Comparison of ENCODE assay signal across 1 cellular context in the genomic region with DNA sequence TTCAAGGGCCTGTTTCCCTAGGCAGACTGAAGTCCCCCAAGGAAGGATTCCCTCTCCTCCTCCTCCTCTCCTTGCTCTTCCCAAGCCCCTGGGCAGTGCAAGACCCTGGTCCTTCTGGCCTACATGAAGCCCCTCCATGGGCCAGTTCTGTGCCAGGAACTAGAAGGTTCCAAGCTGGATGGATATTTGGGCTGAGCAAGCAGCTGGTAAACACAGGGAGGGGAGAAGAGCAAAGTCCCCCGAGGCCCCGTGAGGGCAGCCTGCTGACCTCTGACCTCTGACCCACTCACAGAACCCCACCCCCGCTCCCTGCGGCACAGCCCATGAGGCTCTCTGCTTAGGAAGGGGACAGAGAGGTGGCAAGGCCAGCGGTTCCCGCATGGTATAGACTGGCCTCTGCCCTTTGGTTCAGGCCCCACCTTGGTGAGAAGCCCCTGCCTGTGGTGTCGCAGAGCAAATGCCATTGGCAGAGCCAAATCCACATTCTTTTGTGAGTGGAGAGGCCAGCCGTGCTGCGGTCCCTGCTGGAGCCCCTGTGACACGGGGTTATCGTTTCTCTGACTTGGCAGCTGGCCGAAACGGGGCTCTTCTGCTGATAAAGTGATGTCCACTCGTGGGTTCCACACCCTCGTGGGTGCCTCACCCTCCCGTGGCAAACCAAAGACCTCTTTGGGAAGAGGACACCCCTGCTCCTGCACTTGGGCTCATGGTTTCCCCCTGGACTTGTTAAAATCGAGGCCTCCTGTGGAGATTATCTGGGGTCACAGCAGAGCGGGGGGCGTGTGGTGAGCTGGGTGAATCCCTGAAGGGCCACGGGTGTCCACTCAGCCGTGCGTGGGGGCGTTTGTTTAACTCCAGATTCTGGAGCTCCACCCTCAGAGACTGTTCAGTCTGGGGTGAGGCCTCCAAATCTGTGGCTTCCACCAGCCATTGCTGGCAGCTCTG.
A peak's percentile ranks its signal among the peaks of the same experiment; 100 is the strongest.
TF ChIP-seq lines count a peak whose summit lies in the region.

No MANE protein-coding gene starts in this region.

TF ChIP-seq in HepG2, 621 proteins besides CTCF, POLR2A, EP300 and RAD21 (continued from another document and continues in another):
- TF ChIP-seq, protein P1, sequence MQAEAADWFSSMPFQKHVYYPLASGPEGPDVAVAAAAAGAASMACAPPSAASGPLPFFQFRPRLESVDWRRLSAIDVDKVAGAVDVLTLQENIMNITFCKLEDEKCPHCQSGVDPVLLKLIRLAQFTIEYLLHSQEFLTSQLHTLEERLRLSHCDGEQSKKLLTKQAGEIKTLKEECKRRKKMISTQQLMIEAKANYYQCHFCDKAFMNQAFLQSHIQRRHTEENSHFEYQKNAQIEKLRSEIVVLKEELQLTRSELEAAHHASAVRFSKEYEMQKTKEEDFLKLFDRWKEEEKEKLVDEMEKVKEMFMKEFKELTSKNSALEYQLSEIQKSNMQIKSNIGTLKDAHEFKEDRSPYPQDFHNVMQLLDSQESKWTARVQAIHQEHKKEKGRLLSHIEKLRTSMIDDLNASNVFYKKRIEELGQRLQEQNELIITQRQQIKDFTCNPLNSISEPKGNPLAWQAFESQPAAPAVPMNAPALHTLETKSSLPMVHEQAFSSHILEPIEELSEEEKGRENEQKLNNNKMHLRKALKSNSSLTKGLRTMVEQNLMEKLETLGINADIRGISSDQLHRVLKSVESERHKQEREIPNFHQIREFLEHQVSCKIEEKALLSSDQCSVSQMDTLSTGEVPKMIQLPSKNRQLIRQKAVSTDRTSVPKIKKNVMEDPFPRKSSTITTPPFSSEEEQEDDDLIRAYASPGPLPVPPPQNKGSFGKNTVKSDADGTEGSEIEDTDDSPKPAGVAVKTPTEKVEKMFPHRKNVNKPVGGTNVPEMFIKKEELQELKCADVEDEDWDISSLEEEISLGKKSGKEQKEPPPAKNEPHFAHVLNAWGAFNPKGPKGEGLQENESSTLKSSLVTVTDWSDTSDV (CRISPR knock-in tag; IDR thresholded peaks at IDR 0.05): no peak
- TF ChIP-seq ZNF598 (CRISPR knock-in tag; IDR thresholded peaks at IDR 0.05; ENCODE audit: borderline replicate concordance) (0 out of 2 replicates have a peak, but pooled peaks have one; percentile 13), IKZF4 (CRISPR knock-in tag; IDR thresholded peaks at IDR 0.05; ENCODE audit: borderline replicate concordance, low read depth, not compliant biosample characterization) (no peak), POLR2AphosphoS5 (IDR thresholded peaks at IDR 0.05; ENCODE audit: low read depth, low read length) (no peak), ZNF451 (CRISPR knock-in tag; IDR thresholded peaks at IDR 0.05) (no peak; the same call in 1 of the 2 replicates), ZNF3 (CRISPR knock-in tag; IDR thresholded peaks at IDR 0.05) (no peak), NR2C2 (CRISPR knock-in tag; IDR thresholded peaks at IDR 0.05; ENCODE audit: borderline replicate concordance) (peak; percentile 99), ZFP82 (CRISPR knock-in tag; IDR thresholded peaks at IDR 0.05; ENCODE audit: borderline replicate concordance) (peak; percentile 74; the same call in 1 of the 2 replicates), ZNF124 (CRISPR knock-in tag; IDR thresholded peaks at IDR 0.05) (no peak), ZKSCAN1 (IDR thresholded peaks at IDR 0.05; ENCODE audit: low read length) (no peak), DPF2 (CRISPR knock-in tag; IDR thresholded peaks at IDR 0.05; ENCODE audit: borderline replicate concordance, low read depth) (no peak), NFYC (CRISPR knock-in tag; IDR thresholded peaks at IDR 0.05) (no peak), NONO (IDR thresholded peaks at IDR 0.05) (no peak), NONO (CRISPR knock-in tag; conservative IDR thresholded peaks at IDR 0.05) (no peak; the same call in 1 of the 2 replicates), ZNF607 (CRISPR knock-in tag; IDR thresholded peaks at IDR 0.05; ENCODE audit: borderline replicate concordance) (peak; percentile 44; the same call in 1 of the 2 replicates), YEATS4 (CRISPR knock-in tag; IDR thresholded peaks at IDR 0.05; ENCODE audit: borderline replicate concordance) (peak; percentile 32; the same call in 1 of the 2 replicates), TP53 (CRISPR knock-in tag; conservative IDR thresholded peaks at IDR 0.05) (no peak), ZNF333 (CRISPR knock-in tag; IDR thresholded peaks at IDR 0.05; ENCODE audit: borderline replicate concordance) (0 out of 2 replicates have a peak, but pooled peaks have one; percentile 16), BHLHE40 (IDR thresholded peaks at IDR 0.05; ENCODE audit: low read length) (peak; percentile 49; the same call in 1 of the 2 replicates), RBM39 (IDR thresholded peaks at IDR 0.05; ENCODE audit: low read depth, low read length, poor library complexity, severe bottlenecking) (no peak), ZNF383 (CRISPR knock-in tag; IDR thresholded peaks at IDR 0.05; ENCODE audit: borderline replicate concordance) (no peak), ZNF720 (CRISPR knock-in tag; IDR thresholded peaks at IDR 0.05) (no peak), ZNF180 (CRISPR knock-in tag; IDR thresholded peaks at IDR 0.05; ENCODE audit: borderline replicate concordance, low read depth) (no peak), HDAC6 (IDR thresholded peaks at IDR 0.05; ENCODE audit: low read depth, low read length) (no peak), SCMH1 (CRISPR knock-in tag; IDR thresholded peaks at IDR 0.05; ENCODE audit: borderline replicate concordance) (no peak), ZNF644 (CRISPR knock-in tag; IDR thresholded peaks at IDR 0.05; ENCODE audit: low read depth) (no peak), RFX3 (CRISPR knock-in tag; IDR thresholded peaks at IDR 0.05) (no peak), ZNF205 (CRISPR knock-in tag; IDR thresholded peaks at IDR 0.05) (no peak), TCF7 (IDR thresholded peaks at IDR 0.05; ENCODE audit: low read depth) (no peak), THAP11 (CRISPR knock-in tag; IDR thresholded peaks at IDR 0.05) (no peak; the same call in 1 of the 2 replicates), SMARCE1 (IDR thresholded peaks at IDR 0.05; ENCODE audit: borderline replicate concordance) (no peak), ZNF761 (CRISPR knock-in tag; conservative IDR thresholded peaks at IDR 0.05) (no peak), KLF9 (CRISPR knock-in tag; IDR thresholded peaks at IDR 0.05; ENCODE audit: low read depth) (no peak), SP5 (CRISPR knock-in tag; IDR thresholded peaks at IDR 0.05; ENCODE audit: borderline replicate concordance, low read depth) (peak; percentile 11; the same call in 1 of the 2 replicates), HIVEP1 (CRISPR knock-in tag; IDR thresholded peaks at IDR 0.05) (no peak), ZNF780A (CRISPR knock-in tag; IDR thresholded peaks at IDR 0.05) (no peak)
- TF ChIP-seq, protein P2, sequence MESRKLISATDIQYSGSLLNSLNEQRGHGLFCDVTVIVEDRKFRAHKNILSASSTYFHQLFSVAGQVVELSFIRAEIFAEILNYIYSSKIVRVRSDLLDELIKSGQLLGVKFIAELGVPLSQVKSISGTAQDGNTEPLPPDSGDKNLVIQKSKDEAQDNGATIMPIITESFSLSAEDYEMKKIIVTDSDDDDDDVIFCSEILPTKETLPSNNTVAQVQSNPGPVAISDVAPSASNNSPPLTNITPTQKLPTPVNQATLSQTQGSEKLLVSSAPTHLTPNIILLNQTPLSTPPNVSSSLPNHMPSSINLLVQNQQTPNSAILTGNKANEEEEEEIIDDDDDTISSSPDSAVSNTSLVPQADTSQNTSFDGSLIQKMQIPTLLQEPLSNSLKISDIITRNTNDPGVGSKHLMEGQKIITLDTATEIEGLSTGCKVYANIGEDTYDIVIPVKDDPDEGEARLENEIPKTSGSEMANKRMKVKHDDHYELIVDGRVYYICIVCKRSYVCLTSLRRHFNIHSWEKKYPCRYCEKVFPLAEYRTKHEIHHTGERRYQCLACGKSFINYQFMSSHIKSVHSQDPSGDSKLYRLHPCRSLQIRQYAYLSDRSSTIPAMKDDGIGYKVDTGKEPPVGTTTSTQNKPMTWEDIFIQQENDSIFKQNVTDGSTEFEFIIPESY (CRISPR knock-in tag; IDR thresholded peaks at IDR 0.05): no peak
- TF ChIP-seq, protein P3, sequence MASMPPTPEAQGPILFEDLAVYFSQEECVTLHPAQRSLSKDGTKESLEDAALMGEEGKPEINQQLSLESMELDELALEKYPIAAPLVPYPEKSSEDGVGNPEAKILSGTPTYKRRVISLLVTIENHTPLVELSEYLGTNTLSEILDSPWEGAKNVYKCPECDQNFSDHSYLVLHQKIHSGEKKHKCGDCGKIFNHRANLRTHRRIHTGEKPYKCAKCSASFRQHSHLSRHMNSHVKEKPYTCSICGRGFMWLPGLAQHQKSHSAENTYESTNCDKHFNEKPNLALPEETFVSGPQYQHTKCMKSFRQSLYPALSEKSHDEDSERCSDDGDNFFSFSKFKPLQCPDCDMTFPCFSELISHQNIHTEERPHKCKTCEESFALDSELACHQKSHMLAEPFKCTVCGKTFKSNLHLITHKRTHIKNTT (CRISPR knock-in tag; IDR thresholded peaks at IDR 0.05): no peak
- TF ChIP-seq, protein P4, sequence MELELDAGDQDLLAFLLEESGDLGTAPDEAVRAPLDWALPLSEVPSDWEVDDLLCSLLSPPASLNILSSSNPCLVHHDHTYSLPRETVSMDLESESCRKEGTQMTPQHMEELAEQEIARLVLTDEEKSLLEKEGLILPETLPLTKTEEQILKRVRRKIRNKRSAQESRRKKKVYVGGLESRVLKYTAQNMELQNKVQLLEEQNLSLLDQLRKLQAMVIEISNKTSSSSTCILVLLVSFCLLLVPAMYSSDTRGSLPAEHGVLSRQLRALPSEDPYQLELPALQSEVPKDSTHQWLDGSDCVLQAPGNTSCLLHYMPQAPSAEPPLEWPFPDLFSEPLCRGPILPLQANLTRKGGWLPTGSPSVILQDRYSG (CRISPR knock-in tag; IDR thresholded peaks at IDR 0.05): no peak
- TF ChIP-seq, protein P5, sequence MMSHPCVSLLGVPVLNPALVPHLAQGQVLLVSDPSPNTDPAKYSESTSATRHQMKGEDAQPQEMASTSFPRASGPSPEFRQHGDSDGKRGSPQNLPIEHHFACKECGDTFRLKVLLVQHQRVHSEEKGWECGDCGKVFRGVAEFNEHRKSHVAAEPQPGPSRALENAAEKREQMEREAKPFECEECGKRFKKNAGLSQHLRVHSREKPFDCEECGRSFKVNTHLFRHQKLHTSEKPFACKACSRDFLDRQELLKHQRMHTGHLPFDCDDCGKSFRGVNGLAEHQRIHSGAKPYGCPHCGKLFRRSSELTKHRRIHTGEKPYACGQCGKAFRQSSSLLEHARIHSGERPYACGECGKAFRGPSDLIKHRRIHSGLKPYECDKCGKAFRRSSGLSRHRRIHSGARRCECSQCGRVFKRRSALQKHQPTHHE (CRISPR knock-in tag; IDR thresholded peaks at IDR 0.05; ENCODE audit: borderline replicate concordance): no peak
- TF ChIP-seq, protein P6, sequence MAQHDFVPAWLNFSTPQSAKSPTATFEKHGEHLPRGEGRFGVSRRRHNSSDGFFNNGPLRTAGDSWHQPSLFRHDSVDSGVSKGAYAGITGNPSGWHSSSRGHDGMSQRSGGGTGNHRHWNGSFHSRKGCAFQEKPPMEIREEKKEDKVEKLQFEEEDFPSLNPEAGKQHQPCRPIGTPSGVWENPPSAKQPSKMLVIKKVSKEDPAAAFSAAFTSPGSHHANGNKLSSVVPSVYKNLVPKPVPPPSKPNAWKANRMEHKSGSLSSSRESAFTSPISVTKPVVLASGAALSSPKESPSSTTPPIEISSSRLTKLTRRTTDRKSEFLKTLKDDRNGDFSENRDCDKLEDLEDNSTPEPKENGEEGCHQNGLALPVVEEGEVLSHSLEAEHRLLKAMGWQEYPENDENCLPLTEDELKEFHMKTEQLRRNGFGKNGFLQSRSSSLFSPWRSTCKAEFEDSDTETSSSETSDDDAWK (CRISPR knock-in tag; IDR thresholded peaks at IDR 0.05): no peak
- TF ChIP-seq, protein P7, sequence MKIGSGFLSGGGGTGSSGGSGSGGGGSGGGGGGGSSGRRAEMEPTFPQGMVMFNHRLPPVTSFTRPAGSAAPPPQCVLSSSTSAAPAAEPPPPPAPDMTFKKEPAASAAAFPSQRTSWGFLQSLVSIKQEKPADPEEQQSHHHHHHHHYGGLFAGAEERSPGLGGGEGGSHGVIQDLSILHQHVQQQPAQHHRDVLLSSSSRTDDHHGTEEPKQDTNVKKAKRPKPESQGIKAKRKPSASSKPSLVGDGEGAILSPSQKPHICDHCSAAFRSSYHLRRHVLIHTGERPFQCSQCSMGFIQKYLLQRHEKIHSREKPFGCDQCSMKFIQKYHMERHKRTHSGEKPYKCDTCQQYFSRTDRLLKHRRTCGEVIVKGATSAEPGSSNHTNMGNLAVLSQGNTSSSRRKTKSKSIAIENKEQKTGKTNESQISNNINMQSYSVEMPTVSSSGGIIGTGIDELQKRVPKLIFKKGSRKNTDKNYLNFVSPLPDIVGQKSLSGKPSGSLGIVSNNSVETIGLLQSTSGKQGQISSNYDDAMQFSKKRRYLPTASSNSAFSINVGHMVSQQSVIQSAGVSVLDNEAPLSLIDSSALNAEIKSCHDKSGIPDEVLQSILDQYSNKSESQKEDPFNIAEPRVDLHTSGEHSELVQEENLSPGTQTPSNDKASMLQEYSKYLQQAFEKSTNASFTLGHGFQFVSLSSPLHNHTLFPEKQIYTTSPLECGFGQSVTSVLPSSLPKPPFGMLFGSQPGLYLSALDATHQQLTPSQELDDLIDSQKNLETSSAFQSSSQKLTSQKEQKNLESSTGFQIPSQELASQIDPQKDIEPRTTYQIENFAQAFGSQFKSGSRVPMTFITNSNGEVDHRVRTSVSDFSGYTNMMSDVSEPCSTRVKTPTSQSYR (CRISPR knock-in tag; IDR thresholded peaks at IDR 0.05; ENCODE audit: borderline replicate concordance): peak; percentile 86
- TF ChIP-seq, protein P8, sequence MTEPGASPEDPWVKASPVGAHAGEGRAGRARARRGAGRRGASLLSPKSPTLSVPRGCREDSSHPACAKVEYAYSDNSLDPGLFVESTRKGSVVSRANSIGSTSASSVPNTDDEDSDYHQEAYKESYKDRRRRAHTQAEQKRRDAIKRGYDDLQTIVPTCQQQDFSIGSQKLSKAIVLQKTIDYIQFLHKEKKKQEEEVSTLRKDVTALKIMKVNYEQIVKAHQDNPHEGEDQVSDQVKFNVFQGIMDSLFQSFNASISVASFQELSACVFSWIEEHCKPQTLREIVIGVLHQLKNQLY (CRISPR knock-in tag; IDR thresholded peaks at IDR 0.05): no peak
